ENCODE assay signal across 3 cellular contexts in the genomic region with DNA sequence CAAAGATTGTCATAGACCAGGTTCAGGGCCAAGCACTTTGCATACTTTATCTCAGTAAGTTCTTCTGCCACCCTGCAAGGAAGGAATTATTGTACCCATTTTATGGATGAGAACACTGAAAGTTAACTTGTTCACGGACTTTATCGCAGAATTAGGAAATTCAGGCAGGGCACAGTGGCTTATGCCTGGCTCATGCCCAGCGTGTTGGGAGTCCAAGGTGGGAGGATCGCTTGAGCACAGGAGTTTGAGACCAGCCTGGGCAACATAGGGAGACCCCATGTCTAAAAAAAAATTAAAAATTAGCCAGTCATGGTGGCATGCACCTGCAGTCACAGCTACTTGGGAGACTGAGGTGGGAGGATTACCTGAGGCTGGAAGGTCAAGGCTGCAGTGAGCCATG.
A peak's percentile ranks its signal among the peaks of the same experiment; 100 is the strongest.
TF ChIP-seq lines count a peak whose summit lies in the region.

No MANE protein-coding gene starts in this region.

TF ChIP-seq in A549, 52 proteins besides CTCF, POLR2A, EP300 and RAD21:
- TF ChIP-seq MAX (IDR thresholded peaks at IDR 0.05), result no peak
- TF ChIP-seq BHLHE40 (IDR thresholded peaks at IDR 0.05; ENCODE audit: low read depth, low read length), result no peak
- 0 out of 2 replicates have a peak, but pooled peaks have one; percentile 8 for TF ChIP-seq NFE2L2 (conservative IDR thresholded peaks at IDR 0.05; ENCODE audit: low read length)
- no peak for TF ChIP-seq EHMT2 (IDR thresholded peaks at IDR 0.05; ENCODE audit: low read depth)
- TF ChIP-seq FOXS1 (CRISPR knock-in tag; IDR thresholded peaks at IDR 0.05), result no peak

TF ChIP-seq in HEK293, 187 proteins besides CTCF, POLR2A, EP300 and RAD21:
- TF ChIP-seq ZNF140 (tag by site-specific recombination; IDR thresholded peaks at IDR 0.05) (no peak), ZNF121 (tag by site-specific recombination; IDR thresholded peaks at IDR 0.05) (peak; percentile 59; the same call in 1 of the 2 replicates), SCRT2 (tag by site-specific recombination; IDR thresholded peaks at IDR 0.05) (no peak), ZNF510 (tag by site-specific recombination; IDR thresholded peaks at IDR 0.05; ENCODE audit: insufficient replicate concordance) (no peak), GLIS2 (tag by site-specific recombination; IDR thresholded peaks at IDR 0.05) (no peak)

TF ChIP-seq in H1, 55 proteins besides CTCF, POLR2A, EP300 and RAD21:
- TF ChIP-seq YY1 (IDR thresholded peaks at IDR 0.05; ENCODE audit: low read depth, low read length), result no peak
- TF ChIP-seq POU5F1 (IDR thresholded peaks at IDR 0.05; ENCODE audit: low read depth, low read length), result no peak
- no peak for TF ChIP-seq CREB1 (IDR thresholded peaks at IDR 0.05)
- TF ChIP-seq SRF (IDR thresholded peaks at IDR 0.05; ENCODE audit: low read depth, low read length), result no peak
- TF ChIP-seq KDM1A (IDR thresholded peaks at IDR 0.05; ENCODE audit: borderline replicate concordance, low read length), result peak; percentile 41; the same call in 1 of the 2 replicates
- TF ChIP-seq, protein P1, sequence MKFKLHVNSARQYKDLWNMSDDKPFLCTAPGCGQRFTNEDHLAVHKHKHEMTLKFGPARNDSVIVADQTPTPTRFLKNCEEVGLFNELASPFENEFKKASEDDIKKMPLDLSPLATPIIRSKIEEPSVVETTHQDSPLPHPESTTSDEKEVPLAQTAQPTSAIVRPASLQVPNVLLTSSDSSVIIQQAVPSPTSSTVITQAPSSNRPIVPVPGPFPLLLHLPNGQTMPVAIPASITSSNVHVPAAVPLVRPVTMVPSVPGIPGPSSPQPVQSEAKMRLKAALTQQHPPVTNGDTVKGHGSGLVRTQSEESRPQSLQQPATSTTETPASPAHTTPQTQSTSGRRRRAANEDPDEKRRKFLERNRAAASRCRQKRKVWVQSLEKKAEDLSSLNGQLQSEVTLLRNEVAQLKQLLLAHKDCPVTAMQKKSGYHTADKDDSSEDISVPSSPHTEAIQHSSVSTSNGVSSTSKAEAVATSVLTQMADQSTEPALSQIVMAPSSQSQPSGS (IDR thresholded peaks at IDR 0.05; ENCODE audit: low read length), result no peak
- TF ChIP-seq TAF7 (optimal IDR thresholded peaks at IDR 0.05; ENCODE audit: borderline replicate concordance, low read depth, low read length), result no peak
- no peak for TF ChIP-seq RFX5 (IDR thresholded peaks at IDR 0.05; ENCODE audit: borderline replicate concordance, low read depth, low read length)
